Comparison of ENCODE assay signal across 1 cellular context in genomic region chr12:59603735-59604134, GRCh38.
TF ChIP-seq lines count a peak whose summit lies in the region.

No MANE protein-coding gene starts in this region.

TF ChIP-seq in SK-N-SH treated with all-trans-retinoic acid at 6 μM for 48 hours, 23 proteins besides CTCF, POLR2A, EP300 and RAD21 (continued from another document):
- TF ChIP-seq TSHZ2 (CRISPR knock-in tag; IDR thresholded peaks at IDR 0.05) (no peak), ZNF70 (CRISPR knock-in tag; IDR thresholded peaks at IDR 0.05) (no peak), ZFP3 (CRISPR knock-in tag; IDR thresholded peaks at IDR 0.05) (no peak), TCF4 (CRISPR knock-in tag; IDR thresholded peaks at IDR 0.05; ENCODE audit: borderline replicate concordance) (no peak)
